ENCODE assay signal across 17 cellular contexts in the genomic region with DNA sequence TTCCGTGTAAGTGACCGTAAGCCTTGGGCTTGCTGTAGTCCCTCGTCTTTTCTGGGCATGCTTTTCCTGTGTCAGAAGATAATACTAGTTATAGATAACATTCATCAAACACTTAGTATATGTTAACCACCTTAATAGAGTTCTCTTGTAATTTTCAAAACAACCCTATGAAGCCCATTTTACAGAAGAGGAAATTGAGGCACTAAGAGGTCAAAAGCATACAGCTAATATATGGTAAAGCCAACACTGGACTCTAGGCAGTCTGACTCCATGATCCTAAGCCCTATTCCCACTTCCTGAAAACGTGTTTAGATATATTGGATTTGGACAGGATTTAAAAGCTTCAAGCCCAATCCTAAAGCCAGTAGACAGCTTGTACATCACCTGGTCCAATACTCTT.
DNase-seq lines count a peak whose midpoint lies in the region; TF ChIP-seq lines count a peak whose summit lies in the region.
"Had no signal": no experiment of that assay in that cellular context is flagged by ENCODE, and none has a peak within 500 bp of the region (broad histone marks: within the 10 kb centered on the region; RNA-seq: fewer than 3 reads in every experiment).

No MANE protein-coding gene starts in this region.

- no peaks in the 10 kb centered on the region for H3K9me3 ChIP-seq in smooth muscle cell (replicated peaks; ENCODE audit: low read depth)
- H3K9me3 ChIP-seq in tibial artery, result no peaks in the 10 kb centered on the region
- no peaks in the 10 kb centered on the region for H3K9me3 ChIP-seq in WERI-Rb-1 (ENCODE audit: severe bottlenecking)

- H3K79me2 ChIP-seq in smooth muscle cell (ENCODE audit: low read depth), result no peaks in the 10 kb centered on the region

- no peak overlapping the region for H3K27ac ChIP-seq in smooth muscle cell (ENCODE audit: low read depth)
- peak overlapping the region; percentile 79 to 81 for H3K27ac ChIP-seq in tibial artery
- no peak overlapping the region for H3K27ac ChIP-seq in WERI-Rb-1
- H3K27ac ChIP-seq: 22Rv1, GM23248 had no signal

- no peaks in the 10 kb centered on the region for H3K36me3 ChIP-seq in smooth muscle cell (ENCODE audit: low read depth)
- no peaks in the 10 kb centered on the region for H3K36me3 ChIP-seq in tibial artery
- no peaks in the 10 kb centered on the region for H3K36me3 ChIP-seq in WERI-Rb-1

- no peaks in the 10 kb centered on the region for H3K27me3 ChIP-seq in smooth muscle cell (ENCODE audit: low read depth)
- H3K27me3 ChIP-seq in tibial artery, result no peaks in the 10 kb centered on the region
- no peaks in the 10 kb centered on the region for H3K27me3 ChIP-seq in WERI-Rb-1 (ENCODE audit: insufficient read depth, low read depth, severe bottlenecking)

- H3K4me2 ChIP-seq in smooth muscle cell, result no peak overlapping the region

- H3K9ac ChIP-seq in smooth muscle cell (ENCODE audit: low read depth), result no peak overlapping the region
- H3K9ac ChIP-seq: GM23248 had no signal

- H3K4me3 ChIP-seq in smooth muscle cell, result no peak overlapping the region
- no peak overlapping the region for H3K4me3 ChIP-seq in tibial artery
- no peak overlapping the region for H3K4me3 ChIP-seq in WERI-Rb-1 (ENCODE audit: low read depth, low read length)
- H3K4me3 ChIP-seq: GM23248 had no signal

- TF ChIP-seq CTCF in smooth muscle cell (IDR thresholded peaks at IDR 0.05; ENCODE audit: borderline replicate concordance, insufficient read depth, poor library complexity, severe bottlenecking) (no peak), tibial artery (IDR thresholded peaks at IDR 0.05) (no peak), WERI-Rb-1 (IDR thresholded peaks at IDR 0.05; ENCODE audit: low read depth, low read length) (no peak)

- 81% methylated on average over 4 of the region's 4 CpGs for WGBS in smooth muscle cell (ENCODE audit: low lambda C conversion rate)

- intact Hi-C loops in tibial artery (cut with DNase I; ENCODE audit: low total_unique reads), result no loop called here

- no peaks in the 10 kb centered on the region for H3K4me1 ChIP-seq in smooth muscle cell (ENCODE audit: low read depth)
- H3K4me1 ChIP-seq in tibial artery, result peaks cover 0 to 42% (median 12%) of the 10 kb centered on the region in 4 donors

- H3F3A ChIP-seq in smooth muscle cell (ENCODE audit: low read depth), result peaks cover 7% of the 10 kb centered on the region

- H2AFZ ChIP-seq in smooth muscle cell (ENCODE audit: low read depth), result peak overlapping the region; percentile 61
- H2AFZ ChIP-seq: GM23248 had no signal

- H4K20me1 ChIP-seq in smooth muscle cell (ENCODE audit: low read depth), result no peaks in the 10 kb centered on the region

- DNase-seq in NCI-H82 (lab: John Stamatoyannopoulos, UW) (peak; percentile 62), NCI-H82 treated with DMSO at 0.1 percent for 48 hours (lab: John Stamatoyannopoulos, UW; ENCODE audit: unreplicated experiment) (no peak), smooth muscle cell (lab: John Stamatoyannopoulos, UW; ENCODE audit: unreplicated experiment) (no peak), tibial artery (no peak), WERI-Rb-1 (no peak), KG1 (lab: John Stamatoyannopoulos, UW) (no peak), DMS 273 treated with DMSO at 0.1 percent for 48 hours (lab: John Stamatoyannopoulos, UW) (no peak)
- DNase-seq: C1 segment of cervical spinal cord; Calu3; CD4-positive, alpha-beta memory T cell; COR-L47; DMS153; DND-41; GM23248; H7; HCEC 1CT had no signal

Comparison
In these comparisons a context has a peak if more than half of its experiments do, and no peak if none do; other contexts are left out.
1. H3K27ac ChIP-seq: peak in tibial artery (2 of 2); none in smooth muscle cell (single experiment) and WERI-Rb-1 (single experiment).